12 cellular contexts compared by ENCODE assay signal in the genomic region with DNA sequence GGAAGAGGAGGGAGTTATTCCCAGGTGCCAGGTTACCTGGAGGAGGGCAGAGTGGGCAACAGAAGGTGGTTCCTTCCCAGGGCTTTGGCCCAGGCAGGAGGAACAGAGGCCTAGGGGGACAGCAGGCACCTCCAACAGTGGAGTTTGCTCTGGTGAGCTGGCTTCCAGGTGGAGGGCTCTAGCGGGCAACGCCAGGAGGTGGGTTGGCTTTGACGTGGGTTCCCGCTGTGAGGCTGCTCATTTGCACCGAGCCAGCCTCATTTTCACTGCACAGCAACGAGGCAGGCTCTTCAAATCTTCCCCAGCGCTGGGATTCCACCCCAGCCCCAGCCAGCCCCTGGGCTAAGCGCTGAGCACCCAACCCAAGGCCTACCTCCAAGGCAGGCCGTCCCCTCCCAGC. TPM values are rescaled to one million over a fixed set of nuclear protein-coding genes. Genes with fewer than 3 reads are reported as not detected.
DNase-seq lines count a peak whose midpoint lies in the region; ATAC-seq lines count a peak whose summit lies in the region.
"Had no signal": no experiment of that assay in that cellular context is flagged by ENCODE, and none has a peak within 500 bp of the region (broad histone marks: within the 10 kb centered on the region; RNA-seq: fewer than 3 reads in every experiment).

No MANE protein-coding gene starts in this region.

- ATAC-seq in Right ventricle myocardium inferior = no peak
- no peak for ATAC-seq in Right ventricle myocardium superior (ENCODE audit: poor library complexity)
- ATAC-seq in stimulated activated effector memory CD8-positive, alpha-beta T cell treated with anti-CD3 and anti-CD28 coated beads, Interleukin-12 subunit alpha, Interleukin-12 subunit beta, amount 100 ng/mL, for 72 hours = no peak
- no peak for ATAC-seq in GM21737 (IDR thresholded peaks at IDR 0.05; ENCODE audit: unreplicated experiment)
- ATAC-seq: lower lobe of right lung had no signal

- peak overlapping the region; percentile 72 for H3K4me3 Mint-ChIP-seq in stimulated activated effector memory CD8-positive, alpha-beta T cell treated with anti-CD3 and anti-CD28 coated beads, Interleukin-12 subunit alpha, Interleukin-12 subunit beta, amount 100 ng/mL, for 72 hours

- peaks cover 36% of the 10 kb centered on the region for H3K36me3 Mint-ChIP-seq in stimulated activated effector memory CD8-positive, alpha-beta T cell treated with anti-CD3 and anti-CD28 coated beads, Interleukin-12 subunit alpha, Interleukin-12 subunit beta, amount 100 ng/mL, for 72 hours

- no peaks in the 10 kb centered on the region for H3K9me3 Mint-ChIP-seq in stimulated activated effector memory CD8-positive, alpha-beta T cell treated with anti-CD3 and anti-CD28 coated beads, Interleukin-12 subunit alpha, Interleukin-12 subunit beta, amount 100 ng/mL, for 72 hours

- peaks cover 66% of the 10 kb centered on the region for H3K4me1 Mint-ChIP-seq in stimulated activated effector memory CD8-positive, alpha-beta T cell treated with anti-CD3 and anti-CD28 coated beads, Interleukin-12 subunit alpha, Interleukin-12 subunit beta, amount 100 ng/mL, for 72 hours

- H3K27ac ChIP-seq in caudate nucleus (ENCODE audit: low read depth, low read length) = peak overlapping the region; percentile 67
- H3K27ac ChIP-seq: esophagus squamous epithelium, lower lobe of right lung, neutrophil had no signal

- no peak overlapping the region for H3K27ac Mint-ChIP-seq in stimulated activated effector memory CD8-positive, alpha-beta T cell treated with anti-CD3 and anti-CD28 coated beads, Interleukin-12 subunit alpha, Interleukin-12 subunit beta, amount 100 ng/mL, for 72 hours

- DNase-seq in Right ventricle myocardium inferior (ENCODE audit: missing footprints) = peak; percentile 3
- DNase-seq in Right ventricle myocardium superior = no peak
- DNase-seq in NCI-H2081 treated with DMSO at 0.1 percent for 48 hours (lab: John Stamatoyannopoulos, UW) = peak; percentile 66
- DNase-seq in caudate nucleus (lab: John Stamatoyannopoulos, UW) = peak in 8 of 61 donors; percentile 14 to 48 (median 22)
- DNase-seq in stimulated activated effector memory CD8-positive, alpha-beta T cell treated with anti-CD3 and anti-CD28 coated beads, Interleukin-12 subunit alpha, Interleukin-12 subunit beta, amount 100 ng/mL, for 72 hours (ENCODE audit: low spot score in 2 of 2) = no peak
- DNase-seq in NCI-H1694 treated with DMSO at 0.1 percent for 48 hours (lab: John Stamatoyannopoulos, UW) = no peak
- DNase-seq in activated gamma-delta T cell treated with Interleukin-2 at 50 U/mL for 16 hours = no peak
- DNase-seq: esophagus squamous epithelium, lower lobe of right lung, NCI-H1694 had no signal

- intact Hi-C loops in Right ventricle myocardium inferior (cut with DNase I) (no loop called here), Right ventricle myocardium superior (cut with DNase I) (no loop called here)

RNA-seq across cellular contexts. Expression of a gene that starts 8.1 kb away (rescaled TPM):
- total RNA-seq in Right ventricle myocardium inferior = 41.7 TPM
- 38.9 TPM for total RNA-seq in Right ventricle myocardium superior

Comparison
In these comparisons a context has a peak if more than half of its experiments do, and no peak if none do; other contexts are left out.
1. DNase-seq: peak in Right ventricle myocardium inferior (single experiment) and NCI-H2081 treated with DMSO at 0.1 percent for 48 hours (single experiment); none in Right ventricle myocardium superior (single experiment), stimulated activated effector memory CD8-positive, alpha-beta T cell treated with anti-CD3 and anti-CD28 coated beads, Interleukin-12 subunit alpha, Interleukin-12 subunit beta, amount 100 ng/mL, for 72 hours (0 of 2), NCI-H1694 treated with DMSO at 0.1 percent for 48 hours (single experiment) and activated gamma-delta T cell treated with Interleukin-2 at 50 U/mL for 16 hours (single experiment).